In the genomic region with DNA sequence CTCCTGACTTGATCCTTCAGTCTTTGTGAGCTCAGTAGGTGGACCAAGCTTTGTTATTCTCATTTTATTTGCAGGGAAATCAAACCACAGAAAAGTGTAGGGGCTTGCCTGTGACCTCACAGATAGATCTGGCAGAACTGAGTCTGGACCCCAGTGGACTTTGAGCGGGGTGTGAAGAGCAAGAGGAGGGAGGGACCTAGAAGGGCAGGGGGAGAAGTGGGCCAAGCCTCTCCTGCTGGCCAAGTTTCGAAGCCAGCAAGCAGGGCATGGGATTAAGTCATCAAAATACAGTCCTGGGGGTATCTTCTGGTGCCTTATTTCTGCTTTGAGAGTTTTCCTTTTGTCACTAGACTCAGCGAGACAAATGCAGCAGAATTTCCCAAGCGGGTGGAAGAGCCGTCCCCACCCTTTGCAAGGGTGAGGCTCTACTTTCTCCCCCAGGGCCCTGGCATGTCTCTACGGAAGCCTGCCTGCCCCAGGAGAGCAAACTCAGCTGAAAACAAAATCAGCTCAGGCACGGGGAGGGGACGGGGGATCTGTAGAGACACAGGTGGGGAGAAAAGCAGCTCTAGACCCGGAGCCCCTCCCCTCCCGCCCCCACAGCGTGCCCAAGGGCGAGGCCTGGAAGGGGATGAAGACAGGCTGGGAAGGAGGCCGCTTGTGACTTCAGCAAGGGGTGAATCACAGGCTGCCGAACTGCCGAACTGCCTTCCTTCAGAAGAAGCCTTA, we compare ENCODE assay signal across 25 cellular contexts. TPM values are rescaled to one million over a fixed set of nuclear protein-coding genes. Genes with fewer than 3 reads are reported as not detected.
DNase-seq lines count a peak whose midpoint lies in the region; TF ChIP-seq lines count a peak whose summit lies in the region.
"Had no signal": no experiment of that assay in that cellular context is flagged by ENCODE, and none has a peak within 500 bp of the region (broad histone marks: within the 10 kb centered on the region; RNA-seq: fewer than 3 reads in every experiment).

No MANE protein-coding gene starts in this region.

- H3K4me1 ChIP-seq in colonic mucosa = peaks cover 18% of the 10 kb centered on the region
- peaks cover 0 to 9% of the 10 kb centered on the region in 2 donors for H3K4me1 ChIP-seq in neuronal stem cell (ENCODE audit: control insufficient read depth in 2 of 2, insufficient read depth in 1 of 2, low read depth in 1 of 2, low read length in 2 of 2)
- H3K4me1 ChIP-seq in ascending aorta = no peaks in the 10 kb centered on the region
- no peaks in the 10 kb centered on the region for H3K4me1 ChIP-seq in effector memory CD4-positive, alpha-beta T cell (ENCODE audit: control insufficient read depth, insufficient read depth, low read length, poor library complexity, severe bottlenecking)
- H3K4me1 ChIP-seq: psoas muscle had no signal

- no peak overlapping the region for H2BK5ac ChIP-seq in neuronal stem cell (ENCODE audit: low read length)

- no peak overlapping the region for H2BK12ac ChIP-seq in neuronal stem cell (ENCODE audit: low read length)

- no peak overlapping the region for H4K8ac ChIP-seq in neuronal stem cell (ENCODE audit: low read depth, low read length)

- H2AK5ac ChIP-seq in neuronal stem cell (ENCODE audit: low read depth, low read length) = no peak overlapping the region

- H3K79me1 ChIP-seq in neuronal stem cell (ENCODE audit: low read depth, low read length) = no peaks in the 10 kb centered on the region

- H3K9ac ChIP-seq in colonic mucosa (ENCODE audit: low read depth in 2 of 2, low read length in 2 of 2) = no peak overlapping the region
- H3K9ac ChIP-seq in neuronal stem cell (ENCODE audit: low read depth, low read length, poor library complexity) = no peak overlapping the region

- no peak overlapping the region for H3K23ac ChIP-seq in neuronal stem cell (ENCODE audit: low read depth, low read length, poor library complexity)

- H3K9me3 ChIP-seq in colonic mucosa (no peaks in the 10 kb centered on the region), neuronal stem cell (replicated peaks in 1 of 2; ENCODE audit: control insufficient read depth in 2 of 2, insufficient read depth in 1 of 2, low read depth in 1 of 2, low read length in 2 of 2) (no peaks in the 10 kb centered on the region), ascending aorta (no peaks in the 10 kb centered on the region)
- H3K9me3 ChIP-seq in effector memory CD4-positive, alpha-beta T cell (ENCODE audit: control insufficient read depth, low read length) = no peaks in the 10 kb centered on the region
- H3K9me3 ChIP-seq: left lung, psoas muscle, transverse colon had no signal

- no peak overlapping the region for H3K14ac ChIP-seq in neuronal stem cell (ENCODE audit: low read length)

- H2BK120ac ChIP-seq in neuronal stem cell (ENCODE audit: low read depth, low read length) = no peak overlapping the region

- H3K36me3 ChIP-seq in colonic mucosa = no peaks in the 10 kb centered on the region
- H3K36me3 ChIP-seq in neuronal stem cell (replicated peaks in 1 of 2; ENCODE audit: control insufficient read depth in 2 of 2, insufficient read depth in 2 of 2, low read length in 2 of 2) = no peaks in the 10 kb centered on the region
- H3K36me3 ChIP-seq in ascending aorta = no peaks in the 10 kb centered on the region
- no peaks in the 10 kb centered on the region for H3K36me3 ChIP-seq in effector memory CD4-positive, alpha-beta T cell (ENCODE audit: control insufficient read depth, insufficient read depth, low read length)
- H3K36me3 ChIP-seq: left lung, transverse colon had no signal

- H3K4me3 ChIP-seq in colonic mucosa = no peak overlapping the region
- H3K4me3 ChIP-seq in neuronal stem cell (ENCODE audit: low read length in 2 of 2) = no peak overlapping the region
- H3K4me3 ChIP-seq in ascending aorta = no peak overlapping the region
- no peak overlapping the region for H3K4me3 ChIP-seq in effector memory CD4-positive, alpha-beta T cell (ENCODE audit: insufficient read depth, low read depth, low read length, poor library complexity, severe bottlenecking)
- H3K4me3 ChIP-seq: left lung, psoas muscle, transverse colon had no signal

- intact Hi-C loops in colonic mucosa (cut with DNase I) = no loop called here
- intact Hi-C loops in ascending aorta (cut with DNase I) = no loop called here

- DNase-seq in NCI-H82 (lab: John Stamatoyannopoulos, UW) (peak; percentile 69), NCI-H82 treated with DMSO at 0.1 percent for 48 hours (lab: John Stamatoyannopoulos, UW; ENCODE audit: unreplicated experiment) (no peak), colonic mucosa (peak; percentile 26), neuronal stem cell (ENCODE audit: low spot score) (no peak), NCI-H1694 (lab: John Stamatoyannopoulos, UW) (no peak), ascending aorta (ENCODE audit: low spot score in 2 of 2) (no peak), RKO (ENCODE audit: low spot score) (no peak)
- no peak for DNase-seq in effector memory CD4-positive, alpha-beta T cell
- DNase-seq: activated CD4-positive, alpha-beta memory T cell treated with anti-CD3 and anti-CD28 coated beads, Interleukin-2, amount 10 ng/mL, durations not matched to agents 7 days and 5 days; activated CD4-positive, CD25-positive, alpha-beta regulatory T cell; activated naive CD4-positive, alpha-beta T cell; amygdala; central memory CD4-positive, alpha-beta T cell; IMR-90; left lung; midbrain; NCI-H2227 treated with DMSO at 0.1 percent for 48 hours; NK-92 treated with Interleukin-12 subunit alpha and Interleukin-12 subunit beta, amount 100 ng/mL, for 24 hours; psoas muscle; stimulated activated CD4-positive, alpha-beta T cell treated with anti-CD3 and anti-CD28 coated beads, Interleukin-4, amount 100 ng/mL, for 24 hours; transverse colon had no signal

- H2AFZ ChIP-seq in neuronal stem cell (ENCODE audit: low read length) = no peak overlapping the region

- no peak overlapping the region for H4K91ac ChIP-seq in neuronal stem cell (ENCODE audit: low read depth, low read length, poor library complexity)

- H3K27ac ChIP-seq in colonic mucosa (no peak overlapping the region), neuronal stem cell (replicated peaks; ENCODE audit: low read length) (no peak overlapping the region), ascending aorta (no peak overlapping the region)
- H3K27ac ChIP-seq in effector memory CD4-positive, alpha-beta T cell (ENCODE audit: insufficient read depth, low read length, poor library complexity, severe bottlenecking) = no peak overlapping the region
- H3K27ac ChIP-seq: C4-2B, left lung, psoas muscle, transverse colon had no signal

- H3K4me2 ChIP-seq in neuronal stem cell (ENCODE audit: insufficient read depth, low read length, poor library complexity, severe bottlenecking) = no peak overlapping the region

- no CpG with 5 or more reads among the region's 15 CpGs for WGBS in neuronal stem cell (ENCODE audit: extremely low coverage in 2 of 2, insufficient read length in 2 of 2, insufficient replicate concordance in 1 of 2), 2 donors

- H3K4ac ChIP-seq in neuronal stem cell (ENCODE audit: low read length) = no peak overlapping the region

- TF ChIP-seq CTCF in colonic mucosa (IDR thresholded peaks at IDR 0.05) = no peak
- TF ChIP-seq CTCF in ascending aorta (IDR thresholded peaks at IDR 0.05) = no peak

- peak overlapping the region; percentile 15 for H3K18ac ChIP-seq in neuronal stem cell (ENCODE audit: low read length)

- no peak overlapping the region for H2BK15ac ChIP-seq in neuronal stem cell (ENCODE audit: low read length)

- no peaks in the 10 kb centered on the region for H3K27me3 ChIP-seq in colonic mucosa
- H3K27me3 ChIP-seq in neuronal stem cell (ENCODE audit: control insufficient read depth in 3 of 3, insufficient read depth in 3 of 3, low read depth in 1 of 3, low read length in 3 of 3) = peaks cover 0 to 34% (median 0%) of the 10 kb centered on the region in 3 experiments
- no peaks in the 10 kb centered on the region for H3K27me3 ChIP-seq in ascending aorta
- H3K27me3 ChIP-seq in effector memory CD4-positive, alpha-beta T cell (replicated peaks; ENCODE audit: control insufficient read depth, insufficient read depth, low read length, poor library complexity, severe bottlenecking) = no peaks in the 10 kb centered on the region
- H3K27me3 ChIP-seq: left lung, transverse colon had no signal

RNA-seq across cellular contexts. Expression of a gene that starts 19.0 kb away (rescaled TPM):
- total RNA-seq in colonic mucosa (under 1 TPM; 0.54 to 0.74 TPM), ascending aorta (not detected)
- polyA plus RNA-seq in neuronal stem cell (2013, experiment 1 of 2) = 0.04 TPM
- polyA plus RNA-seq in neuronal stem cell (2013, experiment 2 of 2) = 0.03 TPM
- total RNA-seq: A172; activated CD4-positive, alpha-beta memory T cell treated with anti-CD3 and anti-CD28 coated beads, Interleukin-2, amount 10 ng/mL, durations not matched to agents 7 days and 5 days; G401 had no signal
- polyA plus RNA-seq: neural cell had no signal

Comparison
In these comparisons a context has a peak if more than half of its experiments do, and no peak if none do; other contexts are left out.
1. DNase-seq: peak in NCI-H82 (single experiment) and colonic mucosa (single experiment); none in NCI-H82 treated with DMSO at 0.1 percent for 48 hours (single experiment), neuronal stem cell (single experiment), NCI-H1694 (single experiment), ascending aorta (0 of 2), effector memory CD4-positive, alpha-beta T cell (0 of 3) and RKO (single experiment).